20 cellular contexts compared by ENCODE assay signal in genomic region chr18:31857516-31858106, GRCh38.
"Had no signal": no experiment of that assay in that cellular context is flagged by ENCODE, and none has a peak within 500 bp of the region (broad histone marks: within the 10 kb centered on the region; RNA-seq: fewer than 3 reads in every experiment).

No MANE protein-coding gene starts in this region.

- H3K4me1 Mint-ChIP-seq: activated B cell treated with CpG ODN at 0.5 μM for 24 hours, endodermal cell had no signal

- ATAC-seq: left lung; stimulated activated naive CD8-positive, alpha-beta T cell treated with anti-CD3 and anti-CD28 coated beads, Interleukin-15, Interleukin-2, amounts not matched to agents 100 U/mL and 50 U/mL, for 24 hours had no signal

- H3K4me1 ChIP-seq: left lung, tibial artery had no signal

- FAIRE-seq: TTC549 had no signal

- H3K9me3 Mint-ChIP-seq: activated B cell treated with CpG ODN at 0.5 μM for 24 hours; activated CD4-positive, alpha-beta memory T cell treated with anti-CD3 and anti-CD28 coated beads for 36 hours; activated naive CD8-positive, alpha-beta T cell treated with anti-CD3 and anti-CD28 coated beads, Interleukin-2, amount 10 ng/mL, durations not matched to agents 7 days and 5 days; activated T-helper 1 cell treated with anti-CD3 and anti-CD28 coated beads, Interleukin-12 subunit alpha, Interleukin-12 subunit beta, Interleukin-2, Interleukin-4 antibody, amounts not matched to agents 30 ng/mL and 10 ng/mL and 1 ng/mL, durations not matched to agents 14 hours and 24 hours and 36 hours; endodermal cell had no signal

- H3K27me3 ChIP-seq: dorsolateral prefrontal cortex, left lung, tibial artery had no signal

- DNase-seq: activated B cell treated with CpG ODN at 0.5 μM for 24 hours; activated CD4-positive, alpha-beta memory T cell treated with anti-CD3 and anti-CD28 coated beads for 36 hours; activated CD4-positive, alpha-beta T cell treated with anti-CD3 and anti-CD28 coated beads for 4 hours; activated naive CD8-positive, alpha-beta T cell treated with anti-CD3 and anti-CD28 coated beads, Interleukin-2, amount 10 ng/mL, durations not matched to agents 7 days and 5 days; activated T-cell treated with anti-CD3 and anti-CD28 coated beads for 4 hours; amygdala; dorsolateral prefrontal cortex; endodermal cell; erythroblast; foreskin melanocyte; left lung; occipital lobe; posterior cingulate gyrus; stimulated activated CD4-positive, alpha-beta T cell treated with anti-CD3 and anti-CD28 coated beads, Interleukin-12 subunit alpha, Interleukin-12 subunit beta, amount 100 ng/mL, for 4 hours; stimulated activated CD4-positive, alpha-beta T cell treated with anti-CD3 and anti-CD28 coated beads, Interleukin-2, amount 100 ng/mL, for 24 hours; stimulated activated naive CD8-positive, alpha-beta T cell treated with anti-CD3 and anti-CD28 coated beads, Interleukin-15, Interleukin-2, amounts not matched to agents 100 U/mL and 50 U/mL, for 24 hours; substantia nigra; tibial artery had no signal

- H3K9me3 ChIP-seq: left lung, tibial artery had no signal

- H3K27me3 Mint-ChIP-seq: activated B cell treated with CpG ODN at 0.5 μM for 24 hours; activated CD4-positive, alpha-beta memory T cell treated with anti-CD3 and anti-CD28 coated beads for 36 hours; activated naive CD8-positive, alpha-beta T cell treated with anti-CD3 and anti-CD28 coated beads, Interleukin-2, amount 10 ng/mL, durations not matched to agents 7 days and 5 days had no signal

- H3K4me3 ChIP-seq: dorsolateral prefrontal cortex, left lung, tibial artery had no signal

- H3K4me3 Mint-ChIP-seq: activated B cell treated with CpG ODN at 0.5 μM for 24 hours; activated CD4-positive, alpha-beta memory T cell treated with anti-CD3 and anti-CD28 coated beads for 36 hours; activated naive CD8-positive, alpha-beta T cell treated with anti-CD3 and anti-CD28 coated beads, Interleukin-2, amount 10 ng/mL, durations not matched to agents 7 days and 5 days; activated T-helper 1 cell treated with anti-CD3 and anti-CD28 coated beads, Interleukin-12 subunit alpha, Interleukin-12 subunit beta, Interleukin-2, Interleukin-4 antibody, amounts not matched to agents 30 ng/mL and 10 ng/mL and 1 ng/mL, durations not matched to agents 14 hours and 24 hours and 36 hours; endodermal cell had no signal

- H3K27ac Mint-ChIP-seq: activated B cell treated with CpG ODN at 0.5 μM for 24 hours; activated CD4-positive, alpha-beta memory T cell treated with anti-CD3 and anti-CD28 coated beads for 36 hours; activated naive CD8-positive, alpha-beta T cell treated with anti-CD3 and anti-CD28 coated beads, Interleukin-2, amount 10 ng/mL, durations not matched to agents 7 days and 5 days; activated T-helper 1 cell treated with anti-CD3 and anti-CD28 coated beads, Interleukin-12 subunit alpha, Interleukin-12 subunit beta, Interleukin-2, Interleukin-4 antibody, amounts not matched to agents 30 ng/mL and 10 ng/mL and 1 ng/mL, durations not matched to agents 14 hours and 24 hours and 36 hours; endodermal cell had no signal

- H3K27ac ChIP-seq: dorsolateral prefrontal cortex, left lung, tibial artery had no signal
